In the genomic region with DNA sequence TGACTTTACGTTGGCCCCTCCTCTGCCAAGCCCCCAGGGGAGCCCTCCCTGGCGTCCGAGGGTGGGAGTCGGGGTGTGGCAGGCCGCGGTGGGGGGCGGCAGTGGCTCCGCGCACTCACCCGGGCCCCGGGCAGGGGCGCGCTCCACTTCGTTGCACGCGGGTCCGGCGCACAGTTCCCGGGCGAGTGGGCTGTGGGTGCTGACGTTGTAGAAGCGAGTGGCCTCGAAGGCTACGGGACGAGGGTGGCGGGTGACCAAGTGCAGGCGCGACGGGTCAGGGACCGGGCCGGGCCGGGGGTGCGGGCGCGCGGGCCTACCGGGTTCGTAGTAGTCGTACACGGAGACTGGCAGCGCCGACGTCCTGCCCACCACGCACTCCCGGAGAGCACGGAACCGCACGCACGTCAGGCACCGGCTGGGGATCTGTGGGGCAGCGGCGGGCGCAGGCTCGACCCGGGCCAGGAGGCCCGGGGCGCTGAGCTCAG, we compare ENCODE assay signal across 8 cellular contexts. TPM values are rescaled to one million over a fixed set of nuclear protein-coding genes. Genes with fewer than 3 reads are reported as not detected.
DNase-seq lines count a peak whose midpoint lies in the region; FAIRE-seq lines count a peak whose summit lies in the region.

No MANE protein-coding gene starts in this region.

- H3K36me3 Mint-ChIP-seq in activated CD4-positive, alpha-beta T cell treated with anti-CD3 and anti-CD28 coated beads, Interleukin-2, amount 10 ng/mL, durations not matched to agents 24 days and 14 days (ENCODE audit: low read depth): no peaks in the 10 kb centered on the region
- H3K36me3 Mint-ChIP-seq in activated CD4-positive, alpha-beta T cell treated with anti-CD3 and anti-CD28 coated beads, Interleukin-2, amount 10 ng/mL, durations not matched to agents 7 days and 5 days (ENCODE audit: low read depth): peaks cover 4% of the 10 kb centered on the region

- H3K27me3 Mint-ChIP-seq in activated CD4-positive, alpha-beta T cell treated with anti-CD3 and anti-CD28 coated beads, Interleukin-2, amount 10 ng/mL, durations not matched to agents 24 days and 14 days: peaks cover 27% of the 10 kb centered on the region
- H3K27me3 Mint-ChIP-seq in activated CD4-positive, alpha-beta T cell treated with anti-CD3 and anti-CD28 coated beads, Interleukin-2, amount 10 ng/mL, durations not matched to agents 7 days and 5 days: peaks cover 41% of the 10 kb centered on the region

- H3K4me1 Mint-ChIP-seq in activated CD4-positive, alpha-beta T cell treated with anti-CD3 and anti-CD28 coated beads, Interleukin-2, amount 10 ng/mL, durations not matched to agents 24 days and 14 days: peaks cover 22% of the 10 kb centered on the region
- peaks cover 40% of the 10 kb centered on the region for H3K4me1 Mint-ChIP-seq in activated CD4-positive, alpha-beta T cell treated with anti-CD3 and anti-CD28 coated beads, Interleukin-2, amount 10 ng/mL, durations not matched to agents 7 days and 5 days

- no peak overlapping the region for H3K27ac ChIP-seq in effector memory CD4-positive, alpha-beta T cell (ENCODE audit: insufficient read depth, low read length, poor library complexity, severe bottlenecking)
- no peak overlapping the region for H3K27ac ChIP-seq in muscle layer of colon (ENCODE audit: low read depth, low read length)

- H3K9me3 Mint-ChIP-seq in activated CD4-positive, alpha-beta T cell treated with anti-CD3 and anti-CD28 coated beads, Interleukin-2, amount 10 ng/mL, durations not matched to agents 24 days and 14 days: no peaks in the 10 kb centered on the region
- no peaks in the 10 kb centered on the region for H3K9me3 Mint-ChIP-seq in activated CD4-positive, alpha-beta T cell treated with anti-CD3 and anti-CD28 coated beads, Interleukin-2, amount 10 ng/mL, durations not matched to agents 7 days and 5 days

- CTCF ChIA-PET in activated CD4-positive, alpha-beta T cell treated with anti-CD3 and anti-CD28 coated beads, Interleukin-2, amount 10 ng/mL, durations not matched to agents 7 days and 5 days (lab: Charles Lee): interaction anchor here (0.6 kb wide), 2 partner anchors 119 to 1032 kb away, joined by 3 to 4 read pairs; no protein-coding TSS in a partner anchor

- H3K36me3 ChIP-seq in MG63 (no peaks in the 10 kb centered on the region), muscle layer of colon (ENCODE audit: insufficient read depth, low read length) (no peaks in the 10 kb centered on the region)
- no peaks in the 10 kb centered on the region for H3K36me3 ChIP-seq in effector memory CD4-positive, alpha-beta T cell (ENCODE audit: control insufficient read depth, insufficient read depth, low read length)

- POLR2A ChIA-PET in activated CD4-positive, alpha-beta T cell treated with anti-CD3 and anti-CD28 coated beads, Interleukin-2, amount 10 ng/mL, durations not matched to agents 7 days and 5 days (lab: Charles Lee): no interaction called here

- H3K9ac ChIP-seq in muscle layer of colon (ENCODE audit: low read length): no peak overlapping the region

- peak overlapping the region; percentile 60 for H3K27ac Mint-ChIP-seq in activated CD4-positive, alpha-beta T cell treated with anti-CD3 and anti-CD28 coated beads, Interleukin-2, amount 10 ng/mL, durations not matched to agents 24 days and 14 days
- no peak overlapping the region for H3K27ac Mint-ChIP-seq in activated CD4-positive, alpha-beta T cell treated with anti-CD3 and anti-CD28 coated beads, Interleukin-2, amount 10 ng/mL, durations not matched to agents 7 days and 5 days

- peak overlapping the region; percentile 56 for H3K4me3 ChIP-seq in MG63
- H3K4me3 ChIP-seq in effector memory CD4-positive, alpha-beta T cell (ENCODE audit: insufficient read depth, low read depth, low read length, poor library complexity, severe bottlenecking): peak overlapping the region; percentile 65
- peak overlapping the region; percentile 23 to 64 for H3K4me3 ChIP-seq in muscle layer of colon (ENCODE audit: low read depth in 1 of 2, low read length in 2 of 2)

- FAIRE-seq in urothelium cell line (lab: Jason Lieb, UNC): no peak

- no peak for DNase-seq in activated CD4-positive, alpha-beta T cell treated with anti-CD3 and anti-CD28 coated beads, Interleukin-2, amount 10 ng/mL, durations not matched to agents 24 days and 14 days
- DNase-seq in activated CD4-positive, alpha-beta T cell treated with anti-CD3 and anti-CD28 coated beads, Interleukin-2, amount 10 ng/mL, durations not matched to agents 7 days and 5 days: no peak
- DNase-seq in MG63 (peak; percentile 35), NCI-H128 (lab: John Stamatoyannopoulos, UW; ENCODE audit: unreplicated experiment) (no peak), urothelium cell line (ENCODE audit: low spot score) (no peak), NCI-H2227 treated with DMSO at 0.1 percent for 48 hours (lab: John Stamatoyannopoulos, UW) (no peak)
- no peak for DNase-seq in effector memory CD4-positive, alpha-beta T cell

- H3K4me3 Mint-ChIP-seq in activated CD4-positive, alpha-beta T cell treated with anti-CD3 and anti-CD28 coated beads, Interleukin-2, amount 10 ng/mL, durations not matched to agents 24 days and 14 days: peak overlapping the region; percentile 75
- H3K4me3 Mint-ChIP-seq in activated CD4-positive, alpha-beta T cell treated with anti-CD3 and anti-CD28 coated beads, Interleukin-2, amount 10 ng/mL, durations not matched to agents 7 days and 5 days: no peak overlapping the region

- no peaks in the 10 kb centered on the region for H3K9me3 ChIP-seq in MG63
- H3K9me3 ChIP-seq in effector memory CD4-positive, alpha-beta T cell (ENCODE audit: control insufficient read depth, low read length): no peaks in the 10 kb centered on the region
- H3K9me3 ChIP-seq in muscle layer of colon (ENCODE audit: low read length): no peaks in the 10 kb centered on the region

- no peaks in the 10 kb centered on the region for H3K27me3 ChIP-seq in MG63
- peaks cover 3% of the 10 kb centered on the region for H3K27me3 ChIP-seq in effector memory CD4-positive, alpha-beta T cell (replicated peaks; ENCODE audit: control insufficient read depth, insufficient read depth, low read length, poor library complexity, severe bottlenecking)
- H3K27me3 ChIP-seq in muscle layer of colon (ENCODE audit: control insufficient read depth in 1 of 2, insufficient read depth in 2 of 2, low read length in 2 of 2): peaks cover 0 to 18% of the 10 kb centered on the region in 2 donors

- peaks cover 23% of the 10 kb centered on the region for H3K4me1 ChIP-seq in effector memory CD4-positive, alpha-beta T cell (ENCODE audit: control insufficient read depth, insufficient read depth, low read length, poor library complexity, severe bottlenecking)
- H3K4me1 ChIP-seq in muscle layer of colon (ENCODE audit: insufficient read depth, low read length): no peaks in the 10 kb centered on the region

- intact Hi-C loops in activated CD4-positive, alpha-beta T cell treated with anti-CD3 and anti-CD28 coated beads, Interleukin-2, amount 10 ng/mL, durations not matched to agents 24 days and 14 days (cut with micrococcal nuclease): loop anchor here (2.0 kb wide), 1 partner anchor 69 kb away; a partner anchor contains a TSS

RNA-seq across cellular contexts. Expression of a gene that starts 8.8 kb away (rescaled TPM):
- not detected in 2 replicates for total RNA-seq in activated CD4-positive, alpha-beta T cell treated with anti-CD3 and anti-CD28 coated beads, Interleukin-2, amount 10 ng/mL, durations not matched to agents 24 days and 14 days
- total RNA-seq in activated CD4-positive, alpha-beta T cell treated with anti-CD3 and anti-CD28 coated beads, Interleukin-2, amount 10 ng/mL, durations not matched to agents 7 days and 5 days: under 1 TPM; 0.35 to 0.65 TPM
- not detected in 2 replicates for total RNA-seq in MG63 (2014; rRNA removed; shearing (Covaris generic); ENCODE audit: low replicate concordance)
